Comparison of ENCODE assay signal across 38 cellular contexts in genomic region chr13:54110597-54110996, GRCh38.
"Had no signal": no experiment of that assay in that cellular context is flagged by ENCODE, and none has a peak within 500 bp of the region (broad histone marks: within the 10 kb centered on the region; RNA-seq: fewer than 3 reads in every experiment).

No MANE protein-coding gene starts in this region.

- H3K9me3 Mint-ChIP-seq: brain had no signal

- H3K9me3 ChIP-seq: adrenal gland, ascending aorta, body of pancreas, breast epithelium had no signal

- H3K4me1 ChIP-seq: adrenal gland, ascending aorta, body of pancreas, breast epithelium had no signal

- H3K27ac ChIP-seq: adrenal gland, ascending aorta, body of pancreas, brain microvascular endothelial cell, breast epithelium, cardiac muscle cell had no signal

- H3K36me3 Mint-ChIP-seq: activated naive CD4-positive, alpha-beta T cell treated with anti-CD3 and anti-CD28 coated beads, Interleukin-2, amount 10 ng/mL, durations not matched to agents 7 days and 5 days; activated naive CD4-positive, alpha-beta T cell treated with anti-CD3 and anti-CD28 coated beads, Interleukin-2, amount 50 U/mL, for 24 hours; activated naive CD4-positive, alpha-beta T cell treated with anti-CD3 and anti-CD28 coated beads, Interleukin-2, amount 50 U/mL, for 72 hours; activated naive CD8-positive, alpha-beta T cell; activated naive CD8-positive, alpha-beta T cell treated with anti-CD3 and anti-CD28 coated beads for 36 hours; activated naive CD8-positive, alpha-beta T cell treated with anti-CD3 and anti-CD28 coated beads, Interleukin-2, amount 10 ng/mL, durations not matched to agents 7 days and 5 days; brain had no signal

- H3K27ac Mint-ChIP-seq: activated naive CD4-positive, alpha-beta T cell treated with anti-CD3 and anti-CD28 coated beads for 36 hours; activated naive CD4-positive, alpha-beta T cell treated with anti-CD3 and anti-CD28 coated beads, Interleukin-2, amount 10 ng/mL, durations not matched to agents 7 days and 5 days; activated naive CD4-positive, alpha-beta T cell treated with anti-CD3 and anti-CD28 coated beads, Interleukin-2, amount 50 U/mL, for 24 hours; activated naive CD4-positive, alpha-beta T cell treated with anti-CD3 and anti-CD28 coated beads, Interleukin-2, amount 50 U/mL, for 72 hours; activated naive CD8-positive, alpha-beta T cell; activated naive CD8-positive, alpha-beta T cell treated with anti-CD3 and anti-CD28 coated beads for 36 hours; activated naive CD8-positive, alpha-beta T cell treated with anti-CD3 and anti-CD28 coated beads, Interleukin-2, amount 10 ng/mL, durations not matched to agents 7 days and 5 days; activated naive CD8-positive, alpha-beta T cell treated with anti-CD3 and anti-CD28 coated beads, Interleukin-2, amount 50 U/mL, for 24 hours; activated T-cell treated with anti-CD3 and anti-CD28 coated beads, Interleukin-2, amount 50 U/mL, for 24 hours; activated T-cell treated with anti-CD3 and anti-CD28 coated beads, Interleukin-2, amount 50 U/mL, for 72 hours; activated T-helper 1 cell treated with anti-CD3 and anti-CD28 coated beads, Interleukin-12 subunit alpha, Interleukin-12 subunit beta, Interleukin-2, Interleukin-4 antibody, amounts not matched to agents 30 ng/mL and 10 ng/mL and 1 ng/mL, durations not matched to agents 14 hours and 24 hours and 36 hours; activated T-helper 17 cell treated with anti-CD3 and anti-CD28 coated beads, Interleukin-2, amount 50 U/mL, for 72 hours; activated T-helper 2 cell treated with anti-CD3 and anti-CD28 coated beads, Interferon-gamma antibody, Interleukin-2, Interleukin-4, amounts not matched to agents 10 μg/mL and 5 μg/mL and 100 μg/mL, durations not matched to agents 14 hours and 24 hours and 36 hours had no signal

- H3K4me1 Mint-ChIP-seq: activated naive CD4-positive, alpha-beta T cell treated with anti-CD3 and anti-CD28 coated beads, Interleukin-2, amount 10 ng/mL, durations not matched to agents 7 days and 5 days; activated naive CD4-positive, alpha-beta T cell treated with anti-CD3 and anti-CD28 coated beads, Interleukin-2, amount 50 U/mL, for 24 hours; activated naive CD8-positive, alpha-beta T cell treated with anti-CD3 and anti-CD28 coated beads for 36 hours; activated naive CD8-positive, alpha-beta T cell treated with anti-CD3 and anti-CD28 coated beads, Interleukin-2, amount 10 ng/mL, durations not matched to agents 7 days and 5 days; activated naive CD8-positive, alpha-beta T cell treated with anti-CD3 and anti-CD28 coated beads, Interleukin-2, amount 50 U/mL, for 24 hours; activated T-helper 17 cell treated with anti-CD3 and anti-CD28 coated beads, Interleukin-2, amount 50 U/mL, for 72 hours; central memory CD8-positive, alpha-beta T cell had no signal

- H3K4me3 ChIP-seq: adrenal gland, ascending aorta, body of pancreas, breast epithelium, cardiac muscle cell had no signal

- H3K4me3 Mint-ChIP-seq: activated naive CD4-positive, alpha-beta T cell treated with anti-CD3 and anti-CD28 coated beads for 36 hours; activated naive CD4-positive, alpha-beta T cell treated with anti-CD3 and anti-CD28 coated beads, Interleukin-2, amount 10 ng/mL, durations not matched to agents 7 days and 5 days; activated naive CD4-positive, alpha-beta T cell treated with anti-CD3 and anti-CD28 coated beads, Interleukin-2, amount 50 U/mL, for 24 hours; activated naive CD8-positive, alpha-beta T cell; activated naive CD8-positive, alpha-beta T cell treated with anti-CD3 and anti-CD28 coated beads for 36 hours; activated naive CD8-positive, alpha-beta T cell treated with anti-CD3 and anti-CD28 coated beads, Interleukin-2, amount 10 ng/mL, durations not matched to agents 7 days and 5 days; activated naive CD8-positive, alpha-beta T cell treated with anti-CD3 and anti-CD28 coated beads, Interleukin-2, amount 50 U/mL, for 24 hours; activated T-cell treated with anti-CD3 and anti-CD28 coated beads, Interleukin-2, amount 50 U/mL, for 24 hours; activated T-cell treated with anti-CD3 and anti-CD28 coated beads, Interleukin-2, amount 50 U/mL, for 4 hours; activated T-cell treated with anti-CD3 and anti-CD28 coated beads, Interleukin-2, amount 50 U/mL, for 72 hours; activated T-helper 1 cell treated with anti-CD3 and anti-CD28 coated beads, Interleukin-12 subunit alpha, Interleukin-12 subunit beta, Interleukin-2, Interleukin-4 antibody, amounts not matched to agents 30 ng/mL and 10 ng/mL and 1 ng/mL, durations not matched to agents 14 hours and 24 hours and 36 hours; activated T-helper 17 cell treated with anti-CD3 and anti-CD28 coated beads, Interleukin-2, amount 50 U/mL, for 72 hours; brain; central memory CD8-positive, alpha-beta T cell had no signal

- H3K27me3 Mint-ChIP-seq: activated naive CD4-positive, alpha-beta T cell treated with anti-CD3 and anti-CD28 coated beads, Interleukin-2, amount 10 ng/mL, durations not matched to agents 7 days and 5 days; activated naive CD4-positive, alpha-beta T cell treated with anti-CD3 and anti-CD28 coated beads, Interleukin-2, amount 50 U/mL, for 24 hours; activated naive CD8-positive, alpha-beta T cell; activated naive CD8-positive, alpha-beta T cell treated with anti-CD3 and anti-CD28 coated beads for 36 hours; activated naive CD8-positive, alpha-beta T cell treated with anti-CD3 and anti-CD28 coated beads, Interleukin-2, amount 10 ng/mL, durations not matched to agents 7 days and 5 days; activated naive CD8-positive, alpha-beta T cell treated with anti-CD3 and anti-CD28 coated beads, Interleukin-2, amount 50 U/mL, for 24 hours; activated T-cell treated with anti-CD3 and anti-CD28 coated beads, Interleukin-2, amount 50 U/mL, for 24 hours; activated T-helper 17 cell treated with anti-CD3 and anti-CD28 coated beads, Interleukin-2, amount 50 U/mL, for 72 hours; central memory CD8-positive, alpha-beta T cell had no signal

- DNase-seq: activated effector memory CD4-positive, alpha-beta T cell treated with anti-CD3 and anti-CD28 coated beads, Interleukin-2, amount 50 U/mL, for 16 hours; activated effector memory CD4-positive, alpha-beta T cell treated with Interleukin-2 at 50 U/mL for 16 hours; activated gamma-delta T cell; activated gamma-delta T cell treated with Interleukin-2 at 50 U/mL for 16 hours; activated naive CD4-positive, alpha-beta T cell; activated naive CD4-positive, alpha-beta T cell treated with anti-CD3 and anti-CD28 coated beads for 36 hours; activated naive CD4-positive, alpha-beta T cell treated with anti-CD3 and anti-CD28 coated beads, Interleukin-2, amount 10 ng/mL, durations not matched to agents 7 days and 5 days; activated naive CD4-positive, alpha-beta T cell treated with anti-CD3 and anti-CD28 coated beads, Interleukin-2, amount 50 U/mL, for 16 hours; activated naive CD4-positive, alpha-beta T cell treated with Interleukin-2 at 50 U/mL for 16 hours; activated naive CD8-positive, alpha-beta T cell treated with anti-CD3 and anti-CD28 coated beads for 36 hours; activated naive CD8-positive, alpha-beta T cell treated with anti-CD3 and anti-CD28 coated beads, Interleukin-2, amount 10 ng/mL, durations not matched to agents 7 days and 5 days; activated naive CD8-positive, alpha-beta T cell treated with anti-CD3 and anti-CD28 coated beads, Interleukin-2, amount 50 U/mL, for 24 hours; activated T-cell treated with anti-CD3 and anti-CD28 coated beads, Interleukin-2, amount 50 U/mL, for 1 hour; activated T-cell treated with anti-CD3 and anti-CD28 coated beads, Interleukin-2, amount 50 U/mL, for 24 hours; activated T-cell treated with anti-CD3 and anti-CD28 coated beads, Interleukin-2, amount 50 U/mL, for 4 hours; activated T-cell treated with anti-CD3 and anti-CD28 coated beads, Interleukin-2, amount 50 U/mL, for 48 hours; activated T-cell treated with anti-CD3 and anti-CD28 coated beads, Interleukin-2, amount 50 U/mL, for 72 hours; adrenal gland; amniotic stem cell; amygdala; anterior cingulate cortex; aorta; body of pancreas; brain microvascular endothelial cell; caudate nucleus; central memory CD4-positive, alpha-beta T cell; cerebellar nuclear complex had no signal

- H3K36me3 ChIP-seq: adrenal gland, ascending aorta, brain microvascular endothelial cell, breast epithelium, cardiac muscle cell had no signal

- H3K27me3 ChIP-seq: adrenal gland, ascending aorta, body of pancreas, brain microvascular endothelial cell, breast epithelium, cardiac muscle cell had no signal
